In the genomic region with DNA sequence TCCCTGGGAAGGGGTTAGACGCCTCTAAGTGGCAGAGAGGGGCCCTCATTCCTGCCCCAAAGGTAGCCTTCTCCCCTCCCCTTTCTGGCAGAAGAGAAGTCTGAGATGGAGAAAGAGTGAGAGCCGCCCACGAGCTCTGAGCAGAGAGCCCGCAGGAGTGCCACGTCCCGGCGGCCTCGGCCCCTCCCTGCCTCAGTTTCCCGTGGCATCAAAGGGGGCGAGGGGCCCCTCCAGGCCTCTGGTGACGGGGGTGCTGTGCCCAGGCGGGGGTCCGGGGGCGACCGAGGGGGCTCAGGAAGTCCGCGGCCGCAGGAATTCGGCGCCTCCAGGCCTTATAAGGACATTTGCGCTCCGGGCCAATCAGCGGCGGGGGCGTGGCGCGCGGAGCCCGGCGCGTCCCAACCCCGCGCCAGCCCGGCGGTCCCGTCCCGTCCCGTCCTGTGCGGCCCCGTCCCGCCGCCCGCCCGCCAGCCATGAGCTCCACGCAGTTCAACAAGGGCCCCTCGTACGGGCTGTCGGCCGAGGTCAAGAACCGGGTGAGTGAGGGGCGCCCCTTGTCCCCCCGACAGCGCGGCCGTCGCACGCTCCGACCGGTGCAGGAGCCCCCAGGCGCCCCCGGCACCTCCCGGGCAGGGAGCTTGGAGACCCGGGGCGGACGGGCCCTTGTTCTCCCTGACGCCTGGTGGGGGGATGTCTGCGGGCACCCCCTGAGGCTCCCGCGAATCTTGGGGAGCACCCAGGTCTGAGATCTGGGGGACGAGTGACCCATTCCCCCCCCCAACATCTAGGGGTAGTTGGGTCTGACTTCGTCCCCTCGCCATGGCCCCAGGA, we compare ENCODE assay signal across 7 cellular contexts. TPM values are rescaled to one million over a fixed set of nuclear protein-coding genes. Genes with fewer than 3 reads are reported as not detected.
A peak's percentile ranks its signal among the peaks of the same experiment; 100 is the strongest.
DNase-seq lines count a peak whose midpoint lies in the region; ATAC-seq, FAIRE-seq and TF ChIP-seq lines count a peak whose summit lies in the region.

Gene CNN2 (plus strand): TSS at position 420 of the 831 bp plus-strand sequence. CDS start 54 bp downstream, at position 474.

- peaks cover 8% of the 10 kb centered on the region for H3K36me3 ChIP-seq in SJCRH30

- no peaks in the 10 kb centered on the region for H3K27me3 Mint-ChIP-seq in osteocyte (ENCODE audit: unreplicated experiment)

- H3K9me3 ChIP-seq in SJCRH30 (replicated peaks): no peaks in the 10 kb centered on the region

- peak; percentile 38 for ATAC-seq in HG03159 (IDR thresholded peaks at IDR 0.05; ENCODE audit: unreplicated experiment)
- ATAC-seq in GM18858 (IDR thresholded peaks at IDR 0.05; ENCODE audit: unreplicated experiment): no peak

- no peaks in the 10 kb centered on the region for H3K27me3 ChIP-seq in SJCRH30

- no peak for TF ChIP-seq CTCF in osteocyte (IDR thresholded peaks at IDR 0.05)

- peak; percentile 77 for FAIRE-seq in GM18507 (lab: Jason Lieb, UNC)

- H3K9me3 Mint-ChIP-seq in osteocyte (ENCODE audit: unreplicated experiment): no peaks in the 10 kb centered on the region

- peaks cover 27% of the 10 kb centered on the region for H3K4me1 Mint-ChIP-seq in osteocyte (ENCODE audit: unreplicated experiment)

- DNase-seq in GM18507 (ENCODE audit: extremely low spot score, insufficient read length, low read depth): peak; percentile 64
- DNase-seq in SJCRH30: peak; percentile 76 to 79
- DNase-seq in activated naive CD4-positive, alpha-beta T cell treated with anti-CD3 and anti-CD28 coated beads, Interleukin-2, amount 50 U/mL, for 16 hours: peak; percentile 69
- peak; percentile 85 for DNase-seq in germinal center (ENCODE audit: low spot score)
- peak; percentile 92 for DNase-seq in osteocyte (ENCODE audit: extremely low spot score, unreplicated experiment)

- peaks cover 3% of the 10 kb centered on the region; the same call in 1 of the 2 replicates for H3K4me1 ChIP-seq in SJCRH30

- peaks cover 14% of the 10 kb centered on the region for H3K36me3 Mint-ChIP-seq in osteocyte (ENCODE audit: unreplicated experiment)

- H3K27ac ChIP-seq in SJCRH30: peak within 1 kb of the TSS; percentile 79

- H3K4me3 ChIP-seq in SJCRH30: peak within 1 kb of the TSS; percentile 97

- H3K4me3 Mint-ChIP-seq in osteocyte (ENCODE audit: unreplicated experiment): peak within 1 kb of the TSS; percentile 90

- peak within 1 kb of the TSS; percentile 96 for H3K27ac Mint-ChIP-seq in osteocyte (ENCODE audit: unreplicated experiment)

RNA-seq across cellular contexts. Expression of gene CNN2, which starts in this region (rescaled TPM):
- 87.2 and 91.4 TPM in 2 replicates for total RNA-seq in SJCRH30 (2014; rRNA removed; shearing (Covaris generic))
- 318 and 327 TPM in 2 replicates for total RNA-seq in osteocyte
